In the genomic region with DNA sequence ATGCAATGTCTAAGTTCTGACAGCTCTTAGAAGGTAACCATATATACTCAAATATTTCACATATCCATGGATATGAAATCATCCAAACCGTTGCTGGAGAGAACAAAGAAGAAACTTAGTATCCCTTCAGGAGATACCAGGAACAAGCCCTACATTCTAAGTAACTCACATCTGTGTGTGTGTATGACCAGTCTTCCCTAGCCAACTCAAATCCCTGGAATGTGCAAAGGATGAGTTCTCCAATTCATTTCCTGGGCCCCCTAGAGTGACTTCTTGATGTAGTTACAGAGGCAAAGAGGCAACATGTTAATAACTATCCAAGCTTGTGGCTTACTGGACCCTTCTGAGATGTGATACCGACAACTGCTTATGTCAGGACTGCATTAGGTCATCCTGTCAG, we compare ENCODE assay signal across 23 cellular contexts. TPM values are rescaled to one million over a fixed set of nuclear protein-coding genes. Genes with fewer than 3 reads are reported as not detected.
A peak's percentile ranks its signal among the peaks of the same experiment; 100 is the strongest.
DNase-seq lines count a peak whose midpoint lies in the region; ATAC-seq and TF ChIP-seq lines count a peak whose summit lies in the region.
"Had no signal": no experiment of that assay in that cellular context is flagged by ENCODE, and none has a peak within 500 bp of the region (broad histone marks: within the 10 kb centered on the region; RNA-seq: fewer than 3 reads in every experiment).

No MANE protein-coding gene starts in this region.

- no CpG with 5 or more reads among the region's 2 CpGs for WGBS in IMR-90 (ENCODE audit: extremely low coverage in 2 of 2, insufficient read length in 1 of 2), 2 experiments
- WGBS in smooth muscle cell (ENCODE audit: low lambda C conversion rate) = 96% methylated on average over 2 of the region's 2 CpGs

- ATAC-seq in IMR-90 (ENCODE audit: low read depth) (peak; percentile 73), HG02970 (IDR thresholded peaks at IDR 0.05; ENCODE audit: low FRiP score, unreplicated experiment) (no peak)
- ATAC-seq: left lung; stimulated activated naive CD8-positive, alpha-beta T cell treated with anti-CD3 and anti-CD28 coated beads, Interleukin-15, Interleukin-2, amounts not matched to agents 100 U/mL and 50 U/mL, for 24 hours had no signal

- H3K18ac ChIP-seq in IMR-90 (ENCODE audit: low read depth, low read length) = peak overlapping the region; percentile 59

- CTCF ChIA-PET in IMR-90 (lab: Yijun Ruan, JAX) = interaction anchor here (1.0 to 2.4 kb wide), 4 partner anchors 9 to 713 kb away, joined by 4 to 8 read pairs (median 6); no protein-coding TSS in a partner anchor

- H2AK5ac ChIP-seq in IMR-90 (ENCODE audit: low read depth, low read length) = 0 out of 2 replicates have a peak overlapping the region, but pooled peaks have one; percentile 31

- no peak overlapping the region for H3K4me3 ChIP-seq in IMR-90 (ENCODE audit: insufficient read depth, low read depth, low read length)
- H3K4me3 ChIP-seq in brain microvascular endothelial cell (ENCODE audit: low read depth, low read length) = no peak overlapping the region
- H3K4me3 ChIP-seq in smooth muscle cell = no peak overlapping the region
- H3K4me3 ChIP-seq: dorsolateral prefrontal cortex, left lung, sigmoid colon, thyroid gland had no signal

- no peak for TF ChIP-seq POLR2A in IMR-90 (IDR thresholded peaks at IDR 0.05; ENCODE audit: low read depth, low read length)

- intact Hi-C loops in IMR-90 (cut with micrococcal nuclease) = loop anchor here (1.0 to 5.0 kb wide), 4 partner anchors 51 to 711 kb away; a partner anchor contains a TSS

- H2BK15ac ChIP-seq in IMR-90 (ENCODE audit: low read depth, low read length) = no peak overlapping the region

- H3K56ac ChIP-seq in IMR-90 (ENCODE audit: extremely low read depth, insufficient read depth, low read length) = no peak overlapping the region

- H3F3A ChIP-seq in smooth muscle cell (ENCODE audit: low read depth) = no peaks in the 10 kb centered on the region

- peak overlapping the region; percentile 62 for H3K4ac ChIP-seq in IMR-90 (ENCODE audit: low read depth, low read length)

- H3K27ac ChIP-seq in IMR-90 (ENCODE audit: insufficient read depth, low read length) (peak overlapping the region; percentile 41; the same call in 1 of the 2 replicates), brain microvascular endothelial cell (no peak overlapping the region), smooth muscle cell (ENCODE audit: low read depth) (no peak overlapping the region)
- H3K27ac ChIP-seq: dorsolateral prefrontal cortex, epithelial cell of prostate, HL-60, left lung, sigmoid colon, thyroid gland had no signal

- H3K27me3 ChIP-seq in IMR-90 (ENCODE audit: control insufficient read depth, insufficient read depth, low read length) (no peaks in the 10 kb centered on the region), brain microvascular endothelial cell (replicated peaks) (no peaks in the 10 kb centered on the region), smooth muscle cell (ENCODE audit: low read depth) (no peaks in the 10 kb centered on the region)
- H3K27me3 ChIP-seq: dorsolateral prefrontal cortex, left lung, sigmoid colon, thyroid gland had no signal

- H3K79me2 ChIP-seq in smooth muscle cell (ENCODE audit: low read depth) = no peaks in the 10 kb centered on the region

- peaks cover 11% of the 10 kb centered on the region for H3K9me1 ChIP-seq in IMR-90 (ENCODE audit: insufficient read depth, low read length)

- DNase-seq in AG20443 (ENCODE audit: low spot score) (peak; percentile 56), IMR-90 (peak; percentile 91), brain microvascular endothelial cell (peak; percentile 51), iris pigment epithelial cell (ENCODE audit: low read depth) (peak; percentile 38), smooth muscle cell (lab: John Stamatoyannopoulos, UW; ENCODE audit: unreplicated experiment) (no peak), RPMI8226 (no peak)
- no peak for DNase-seq in activated naive CD4-positive, alpha-beta T cell (lab: John Stamatoyannopoulos, UW)
- DNase-seq: activated CD4-positive, alpha-beta T cell treated with anti-CD3 and anti-CD28 coated beads, Interleukin-2, amount 10 ng/mL, durations not matched to agents 24 days and 14 days; DND-41; dorsolateral prefrontal cortex; left lung; NCI-H774; nephron progenitor cell; OCI-M1; SIG-M5; sigmoid colon; stimulated activated CD4-positive, alpha-beta T cell treated with anti-CD3 and anti-CD28 coated beads, Interleukin-2, amount 100 ng/mL, for 48 hours; stimulated activated naive CD8-positive, alpha-beta T cell treated with anti-CD3 and anti-CD28 coated beads, Interleukin-15, Interleukin-2, amounts not matched to agents 100 U/mL and 50 U/mL, for 24 hours; T-helper 1 cell; thyroid gland had no signal

- H3K79me1 ChIP-seq in IMR-90 (ENCODE audit: low read depth in 1 of 2, low read length in 2 of 2) = peaks cover 15 to 39% of the 10 kb centered on the region in 2 experiments

- dilution Hi-C loops in IMR-90 (cut with HindIII; ENCODE audit: low sequenced_read_pairs, unreplicated experiment) = no loop called here

- peak overlapping the region; percentile 74; the same call in 1 of the 2 replicates for H3K4me2 ChIP-seq in IMR-90 (ENCODE audit: low read depth, low read length)
- no peak overlapping the region for H3K4me2 ChIP-seq in smooth muscle cell

- H3K36me3 ChIP-seq in IMR-90 (ENCODE audit: control insufficient read depth, insufficient read depth, low read length) = peaks cover 26% of the 10 kb centered on the region
- peaks cover 35% of the 10 kb centered on the region for H3K36me3 ChIP-seq in brain microvascular endothelial cell (replicated peaks)
- H3K36me3 ChIP-seq in smooth muscle cell (ENCODE audit: low read depth) = no peaks in the 10 kb centered on the region

- peak overlapping the region in 1 of 2 experiments; percentile 38; a peak in 1 of 4 replicates for H4K8ac ChIP-seq in IMR-90 (ENCODE audit: low read depth in 2 of 2, low read length in 2 of 2)

- peak overlapping the region; percentile 34; the same call in 1 of the 2 replicates for H2BK120ac ChIP-seq in IMR-90 (ENCODE audit: low read depth, low read length)

- BruUV-seq in IMR-90 (replicated peaks; lab: Mats Ljungman, UMichigan) = no TSS peak

- no peak overlapping the region for H3K9ac ChIP-seq in IMR-90 (ENCODE audit: low read depth, low read length)
- no peak overlapping the region for H3K9ac ChIP-seq in smooth muscle cell (ENCODE audit: low read depth)

- H3K23ac ChIP-seq in IMR-90 (ENCODE audit: low read depth, low read length) = 0 out of 2 replicates have a peak overlapping the region, but pooled peaks have one; percentile 7

- TF ChIP-seq CTCF in IMR-90 (conservative IDR thresholded peaks at IDR 0.05; ENCODE audit: low read depth, low read length) (no peak), brain microvascular endothelial cell (IDR thresholded peaks at IDR 0.05; ENCODE audit: low read depth, low read length, missing control alignments) (peak; percentile 6), smooth muscle cell (IDR thresholded peaks at IDR 0.05; ENCODE audit: borderline replicate concordance, insufficient read depth, poor library complexity, severe bottlenecking) (no peak)

- H2BK20ac ChIP-seq in IMR-90 (ENCODE audit: low read depth, low read length) = peak overlapping the region; percentile 28; the same call in 1 of the 2 replicates

- 0 out of 2 replicates have a peak overlapping the region, but pooled peaks have one; percentile 21 for H3K14ac ChIP-seq in IMR-90 (replicated peaks; ENCODE audit: low read depth, low read length)

- no peak overlapping the region for H2AK9ac ChIP-seq in IMR-90 (replicated peaks; ENCODE audit: low read depth, low read length, poor library complexity)

- POLR2A ChIA-PET in IMR-90 (lab: Charles Lee; ENCODE audit: unreplicated experiment) = no interaction called here

- H3K4me1 ChIP-seq in IMR-90 (ENCODE audit: control insufficient read depth, insufficient read depth, low read length) (peaks cover 17% of the 10 kb centered on the region), smooth muscle cell (ENCODE audit: low read depth) (no peaks in the 10 kb centered on the region)
- H3K4me1 ChIP-seq: left lung, thyroid gland had no signal

- peak overlapping the region; percentile 14 for H2BK5ac ChIP-seq in IMR-90 (ENCODE audit: low read depth, low read length, poor library complexity, severe bottlenecking)

- no peaks in the 10 kb centered on the region for H3K9me3 ChIP-seq in IMR-90 (ENCODE audit: control insufficient read depth, insufficient read depth, low read length)
- no peaks in the 10 kb centered on the region for H3K9me3 ChIP-seq in smooth muscle cell (replicated peaks; ENCODE audit: low read depth)
- H3K9me3 ChIP-seq: left lung, sigmoid colon, thyroid gland had no signal

- TF ChIP-seq RAD21 in IMR-90 (IDR thresholded peaks at IDR 0.05; ENCODE audit: low read length) = no peak

- H2AFZ ChIP-seq in IMR-90 (replicated peaks; ENCODE audit: low read length, poor library complexity) (no peak overlapping the region), smooth muscle cell (ENCODE audit: low read depth) (no peak overlapping the region)

- no peak overlapping the region for H4K91ac ChIP-seq in IMR-90 (ENCODE audit: insufficient read depth, low read depth, low read length)

- peaks cover 2% of the 10 kb centered on the region; the same call in 1 of the 2 replicates for H4K20me1 ChIP-seq in IMR-90 (ENCODE audit: insufficient read depth, low read length)
- H4K20me1 ChIP-seq in smooth muscle cell (ENCODE audit: low read depth) = peaks cover 26% of the 10 kb centered on the region

- peak overlapping the region; percentile 21; the same call in 1 of the 2 replicates for H4K5ac ChIP-seq in IMR-90 (ENCODE audit: low read depth, low read length)

- in situ Hi-C loops in IMR-90 (cut with MboI; ENCODE audit: low sequenced_read_pairs) (no loop called here), brain microvascular endothelial cell (cut with HindIII; ENCODE audit: low pct_ligation_motif_present, low sequenced_read_pairs) (no loop called here)

RNA-seq across cellular contexts. Expression of a gene that starts 20.1 kb away (rescaled TPM):
- total RNA-seq in IMR-90 (2012; rRNA removed) = 151 and 201 TPM in 2 replicates
- polyA plus RNA-seq in IMR-90 (2012; rRNA removed) = 272 and 294 TPM in 2 replicates
- polyA plus RNA-seq in IMR-90 (2012; cell fraction: cytosol; rRNA removed) = 136 and 173 TPM in 2 replicates
- polyA plus RNA-seq in IMR-90 (2012; cell fraction: nucleus; rRNA removed; ENCODE audit: low replicate concordance) = 41.7 and 85.9 TPM in 2 replicates
- 106 and 157 TPM in 2 replicates for total RNA-seq in smooth muscle cell
- polyA plus RNA-seq in smooth muscle cell = 96.5 and 99.2 TPM in 2 replicates

RNA-seq across cellular contexts. Expression of a gene that starts 20.2 kb away (rescaled TPM):
- 7.0 and 7.2 TPM in 2 replicates for total RNA-seq in IMR-90 (2012; rRNA removed)
- polyA plus RNA-seq in IMR-90 (2012; rRNA removed) = 2.3 and 2.4 TPM in 2 replicates
- 0.57 and 1.0 TPM in 2 replicates for polyA plus RNA-seq in IMR-90 (2012; cell fraction: cytosol; rRNA removed)
- polyA plus RNA-seq in IMR-90 (2012; cell fraction: nucleus; rRNA removed; ENCODE audit: low replicate concordance) = 1.5 and 8.7 TPM in 2 replicates
- 11.7 and 15.6 TPM in 2 replicates for total RNA-seq in smooth muscle cell
- polyA plus RNA-seq in smooth muscle cell = 2.2 and 3.9 TPM in 2 replicates

Comparison
In these comparisons a context has a peak if more than half of its experiments do, and no peak if none do; other contexts are left out.
1. DNase-seq: peak in AG20443 (single experiment), IMR-90 (single experiment), brain microvascular endothelial cell (single experiment) and iris pigment epithelial cell (single experiment); none in activated naive CD4-positive, alpha-beta T cell (0 of 4), smooth muscle cell (single experiment) and RPMI8226 (single experiment).